Comparison of ENCODE assay signal across 17 cellular contexts in the genomic region with DNA sequence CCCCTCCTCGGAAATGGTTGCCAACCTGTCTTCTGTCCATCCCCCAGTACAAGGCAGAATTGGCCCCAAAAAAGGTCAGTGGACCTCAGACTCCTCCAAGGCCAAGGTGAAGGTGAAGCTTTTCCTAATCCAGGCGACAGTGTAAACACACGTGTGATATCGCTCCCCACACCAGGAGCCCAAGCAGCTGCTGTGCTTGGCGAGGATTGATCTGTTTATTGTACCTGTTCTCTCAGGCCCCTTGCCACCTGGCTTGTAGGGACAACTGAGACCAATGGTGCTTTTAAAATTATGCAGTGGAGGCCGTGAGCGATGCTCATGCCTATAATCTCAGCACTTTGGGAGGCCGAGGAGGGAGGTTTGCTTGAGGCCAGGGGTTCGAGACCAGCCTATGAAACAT.
"Had no signal": no experiment of that assay in that cellular context is flagged by ENCODE, and none has a peak within 500 bp of the region (broad histone marks: within the 10 kb centered on the region; RNA-seq: fewer than 3 reads in every experiment).

No MANE protein-coding gene starts in this region.

- H3K9me3 Mint-ChIP-seq: dendritic cell treated with granulocyte-macrophage colony-stimulating factor and Interleukin-4, amounts not matched to agents 40 ng/mL and 50 ng/mL, for 4 days; immature natural killer cell; memory B cell; nephron had no signal

- H3K4me3 Mint-ChIP-seq: dendritic cell treated with granulocyte-macrophage colony-stimulating factor and Interleukin-4, amounts not matched to agents 40 ng/mL and 50 ng/mL, for 4 days; effector memory CD8-positive, alpha-beta T cell; immature natural killer cell; memory B cell; nephron had no signal

- H3K27ac Mint-ChIP-seq: dendritic cell treated with granulocyte-macrophage colony-stimulating factor and Interleukin-4, amounts not matched to agents 40 ng/mL and 50 ng/mL, for 4 days; effector memory CD8-positive, alpha-beta T cell; immature natural killer cell; memory B cell; nephron had no signal

- DNase-seq: effector memory CD8-positive, alpha-beta T cell; esophagus squamous epithelium; foreskin fibroblast; glutamatergic neuron; immature natural killer cell; left ventricle myocardium inferior; lower lobe of right lung; midbrain; right cardiac atrium; stimulated activated CD4-positive, alpha-beta T cell treated with anti-CD3 and anti-CD28 coated beads, Interleukin-2, amount 100 ng/mL, for 48 hours; stimulated activated naive CD4-positive, alpha-beta T cell treated with Interleukin-2 at 50 U/mL for 16 hours; thyroid gland; upper lobe of left lung; uterus had no signal

- H3K27me3 Mint-ChIP-seq: dendritic cell treated with granulocyte-macrophage colony-stimulating factor and Interleukin-4, amounts not matched to agents 40 ng/mL and 50 ng/mL, for 4 days; effector memory CD8-positive, alpha-beta T cell; memory B cell had no signal

- H3K4me1 Mint-ChIP-seq: immature natural killer cell, memory B cell, nephron had no signal
